Comparison of ENCODE assay signal across 22 cellular contexts in genomic region chr13:108031859-108032258, GRCh38.
"Had no signal": no experiment of that assay in that cellular context is flagged by ENCODE, and none has a peak within 500 bp of the region (broad histone marks: within the 10 kb centered on the region; RNA-seq: fewer than 3 reads in every experiment).

No MANE protein-coding gene starts in this region.

- ATAC-seq: HepG2 had no signal

- H3K27me3 ChIP-seq: MG63 had no signal

- H3K27ac ChIP-seq: SJSA1, SK-N-MC had no signal

- H3K9me3 ChIP-seq: MG63 had no signal

- DNase-seq: IMR-90, Karpas-422, KG1, MG63, NCI-H1092, NCI-H1105 treated with DMSO at 0.1 percent for 48 hours, NCI-H1417 treated with DMSO at 0.1 percent for 48 hours, NCI-H146, NCI-H1694 treated with DMSO at 0.1 percent for 48 hours, NCI-H1930, NCI-H2081, NCI-H2107, NCI-H2227 treated with DMSO at 0.1 percent for 48 hours, NCI-H524, NCI-H69, NCI-H774, Right ventricle myocardium superior, RPMI8226, SIG-M5 had no signal

- H3K36me3 ChIP-seq: MG63, SJSA1 had no signal

- H3K4me1 ChIP-seq: SJSA1 had no signal

- H3K4me3 ChIP-seq: MG63, SJSA1, SK-N-MC had no signal
